17 cellular contexts compared by ENCODE assay signal in the genomic region with DNA sequence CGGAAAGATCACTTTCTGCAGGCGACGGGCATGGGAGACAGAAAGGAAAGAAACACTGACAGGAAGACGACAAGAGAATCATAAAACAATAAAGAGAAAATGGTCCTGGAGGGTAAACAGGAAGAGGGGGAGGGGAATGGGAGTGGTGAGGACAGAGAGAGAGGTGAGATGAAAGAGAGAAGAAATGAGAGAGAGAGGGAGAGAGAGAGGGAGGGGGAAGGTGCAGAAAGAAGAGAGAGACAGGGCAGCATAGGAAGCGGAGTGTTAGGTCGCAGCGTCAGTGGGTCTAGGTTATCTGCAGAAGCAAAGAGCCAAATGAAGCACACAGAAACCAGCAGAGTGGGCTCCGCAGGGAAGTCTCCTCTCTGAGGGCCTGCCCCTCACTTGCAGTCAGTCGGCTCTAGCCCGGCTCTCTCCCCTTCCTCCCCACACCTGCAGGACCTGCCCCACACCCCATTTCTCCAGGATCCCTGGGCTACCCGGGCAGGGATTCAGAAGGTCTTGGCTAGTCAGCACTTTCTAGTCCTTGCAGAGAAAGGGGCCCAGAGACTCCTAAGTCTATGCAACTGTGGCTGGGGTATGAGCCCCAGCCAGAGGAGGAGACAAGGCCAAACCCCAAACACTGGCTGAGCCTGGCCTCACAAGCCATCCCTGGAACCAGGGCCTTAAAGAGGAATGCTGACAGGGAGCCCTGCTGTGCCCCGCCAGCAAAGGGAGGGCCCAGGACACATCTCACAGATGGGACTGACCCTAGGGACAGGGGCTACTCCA.
A peak's percentile ranks its signal among the peaks of the same experiment; 100 is the strongest.
DNase-seq lines count a peak whose midpoint lies in the region; ATAC-seq and FAIRE-seq lines count a peak whose summit lies in the region.
"Had no signal": no experiment of that assay in that cellular context is flagged by ENCODE, and none has a peak within 500 bp of the region (broad histone marks: within the 10 kb centered on the region; RNA-seq: fewer than 3 reads in every experiment).

No MANE protein-coding gene starts in this region.

- no peaks in the 10 kb centered on the region for H3K27me3 ChIP-seq in iPS-15b (ENCODE audit: control insufficient read depth, insufficient read depth, low read length)

- H3K4me3 ChIP-seq in iPS-15b (ENCODE audit: low read depth, low read length), result peak overlapping the region; percentile 5
- H3K4me3 ChIP-seq: HAP-1, thoracic aorta had no signal

- no peaks in the 10 kb centered on the region for H3K36me3 ChIP-seq in iPS-15b (ENCODE audit: control insufficient read depth, insufficient read depth, low read length)
- H3K36me3 ChIP-seq: HAP-1, thoracic aorta had no signal

- no peak overlapping the region for H3K9ac ChIP-seq in iPS-15b (ENCODE audit: low read depth, low read length)

- DNase-seq in activated CD4-positive, CD25-positive, alpha-beta regulatory T cell treated with anti-CD3 and anti-CD28 coated beads, Interleukin-2, amount 50 U/mL, for 72 hours, result peak; percentile 33
- DNase-seq in activated CD4-positive, CD25-positive, alpha-beta regulatory T cell (lab: John Stamatoyannopoulos, UW), result no peak
- peak; percentile 28 to 39 for DNase-seq in activated T-cell treated with anti-CD3 and anti-CD28 coated beads, Interleukin-2, amount 50 U/mL, for 48 hours
- DNase-seq in stimulated activated naive CD4-positive, alpha-beta T cell treated with Interleukin-2 at 50 U/mL for 16 hours (lab: John Stamatoyannopoulos, UW), result peak; percentile 9
- DNase-seq in urothelium cell line (ENCODE audit: low spot score) (no peak), COR-L47 (lab: John Stamatoyannopoulos, UW) (no peak)
- DNase-seq: DMS 273 treated with DMSO at 0.1 percent for 48 hours, midbrain, NCI-H1436, NCI-H748 treated with DMSO at 0.1 percent for 48 hours, retina, SHP77 had no signal

- no peaks in the 10 kb centered on the region for H3K9me3 ChIP-seq in iPS-15b (ENCODE audit: control insufficient read depth, insufficient read depth, low read length)
- H3K9me3 ChIP-seq: HAP-1, thoracic aorta had no signal

- no peak for ATAC-seq in HG02970 (IDR thresholded peaks at IDR 0.05; ENCODE audit: low FRiP score, unreplicated experiment)

- FAIRE-seq in urothelium cell line (lab: Jason Lieb, UNC), result no peak
- FAIRE-seq: TTC549 had no signal

- H3K4me1 ChIP-seq in iPS-15b (ENCODE audit: control insufficient read depth, insufficient read depth, low read length), result peaks cover 5% of the 10 kb centered on the region
- H3K4me1 ChIP-seq: HAP-1 had no signal

Comparison
In these comparisons a context has a peak if more than half of its experiments do, and no peak if none do; other contexts are left out.
1. DNase-seq: peak in activated CD4-positive, CD25-positive, alpha-beta regulatory T cell treated with anti-CD3 and anti-CD28 coated beads, Interleukin-2, amount 50 U/mL, for 72 hours (single experiment), activated T-cell treated with anti-CD3 and anti-CD28 coated beads, Interleukin-2, amount 50 U/mL, for 48 hours (2 of 2) and stimulated activated naive CD4-positive, alpha-beta T cell treated with Interleukin-2 at 50 U/mL for 16 hours (single experiment); none in activated CD4-positive, CD25-positive, alpha-beta regulatory T cell (0 of 4), urothelium cell line (single experiment) and COR-L47 (single experiment).